In the genomic region with DNA sequence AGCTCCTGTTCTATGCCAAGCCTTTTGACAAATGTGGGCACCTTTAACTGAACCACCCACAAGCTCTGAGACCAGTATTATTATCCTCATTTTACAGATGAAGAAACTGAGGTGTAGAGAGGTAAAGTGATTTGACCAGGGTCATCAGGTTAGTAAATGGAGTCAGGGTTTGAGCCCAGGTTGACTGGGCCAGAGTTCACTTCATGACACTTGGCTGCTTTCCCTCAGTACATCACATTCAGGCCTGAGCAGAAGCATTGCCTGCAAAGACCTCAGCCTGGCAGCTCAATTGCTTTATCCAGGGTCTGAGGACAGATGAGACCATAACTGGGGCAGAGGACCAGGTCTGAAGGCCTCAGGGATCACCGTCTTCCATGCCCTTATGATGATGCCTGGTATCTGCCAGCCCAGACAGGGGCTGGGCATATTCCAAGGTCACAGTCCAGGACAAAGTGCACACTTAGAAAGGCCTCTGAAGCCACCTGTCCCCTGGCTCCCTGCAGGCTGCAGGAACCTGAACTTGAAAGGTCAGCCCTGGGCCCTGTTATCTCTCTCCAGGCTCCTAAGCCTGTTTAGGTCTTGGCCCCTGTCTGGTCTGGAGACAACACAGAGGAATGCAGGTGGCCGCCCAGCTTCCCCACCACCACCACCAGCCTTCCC, we compare ENCODE assay signal across 15 cellular contexts. TPM values are rescaled to one million over a fixed set of nuclear protein-coding genes. Genes with fewer than 3 reads are reported as not detected.
"Had no signal": no experiment of that assay in that cellular context is flagged by ENCODE, and none has a peak within 500 bp of the region (broad histone marks: within the 10 kb centered on the region; RNA-seq: fewer than 3 reads in every experiment).

No MANE protein-coding gene starts in this region.

- H3K36me3 ChIP-seq: cardiac muscle cell, colonic mucosa, heart right ventricle, upper lobe of left lung had no signal

- DNase-seq: activated CD4-positive, alpha-beta T cell treated with anti-CD3 and anti-CD28 coated beads, Interleukin-2, amount 50 U/mL, for 48 hours; activated CD4-positive, CD25-positive, alpha-beta regulatory T cell treated with anti-CD3 and anti-CD28 coated beads, Interleukin-2, amount 50 U/mL, for 72 hours; activated gamma-delta T cell; activated T-cell treated with anti-CD3 and anti-CD28 coated beads, Interleukin-2, amount 50 U/mL, for 4 hours; colonic mucosa; effector CD8-positive, alpha-beta T cell had no signal

- H3K9me3 ChIP-seq: colonic mucosa, heart right ventricle, upper lobe of left lung had no signal

- FAIRE-seq: frontal cortex, islet of Langerhans had no signal

- H3K27ac ChIP-seq: cardiac muscle cell, colonic mucosa had no signal

- H3K27me3 ChIP-seq: cardiac muscle cell, colonic mucosa, heart right ventricle, upper lobe of left lung had no signal

- H3K4me3 ChIP-seq: cardiac muscle cell, colonic mucosa, heart right ventricle, smooth muscle cell, upper lobe of left lung had no signal

- ATAC-seq: activated T-cell treated with anti-CD3 and anti-CD28 coated beads, Interleukin-2, amount 50 U/mL, for 4 hours had no signal

RNA-seq across cellular contexts. Expression of gene POU2AF3, which starts 32.0 kb away (rescaled TPM):
- total RNA-seq: activated T-cell treated with anti-CD3 and anti-CD28 coated beads, Interleukin-2, amount 50 U/mL, for 4 hours; osteocyte; renal cortical epithelial cell; smooth muscle cell had no signal
- polyA plus RNA-seq: smooth muscle cell had no signal

RNA-seq across cellular contexts. Expression of gene POU2AF1, which starts 48.7 kb away (rescaled TPM):
- total RNA-seq: cardiac muscle cell, frontal cortex, osteocyte, renal cortical epithelial cell, smooth muscle cell had no signal
- polyA plus RNA-seq: cardiac muscle cell, fibroblast of lung, smooth muscle cell had no signal
